In the genomic region with DNA sequence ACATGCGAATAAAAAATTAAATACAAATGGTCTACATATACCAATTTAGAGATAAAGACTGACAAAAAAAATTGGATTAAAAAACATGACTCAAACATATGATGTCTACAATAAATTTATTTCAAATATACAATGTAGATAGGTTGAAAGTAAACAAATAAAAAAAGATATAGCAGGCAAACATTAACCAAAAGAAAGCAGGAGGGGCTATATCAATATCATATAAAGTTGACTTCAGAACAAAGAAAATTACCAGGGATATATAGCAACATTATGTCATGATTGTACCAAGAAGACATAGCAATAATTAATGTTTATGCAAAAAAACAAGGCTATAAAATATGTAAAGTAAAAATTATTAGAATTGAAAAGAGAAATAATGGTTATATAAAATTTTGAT, we compare ENCODE assay signal across 33 cellular contexts. TPM values are rescaled to one million over a fixed set of nuclear protein-coding genes. Genes with fewer than 3 reads are reported as not detected.
"Had no signal": no experiment of that assay in that cellular context is flagged by ENCODE, and none has a peak within 500 bp of the region (broad histone marks: within the 10 kb centered on the region; RNA-seq: fewer than 3 reads in every experiment).

No MANE protein-coding gene starts in this region.

- H3K4me1 ChIP-seq: adrenal gland, body of pancreas, breast epithelium had no signal

- FAIRE-seq: astrocyte had no signal

- ATAC-seq: activated CD8-positive, alpha-beta T cell treated with anti-CD3 and anti-CD28 coated beads for 36 hours; activated naive CD4-positive, alpha-beta T cell treated with anti-CD3 and anti-CD28 coated beads, Interleukin-2, amount 50 U/mL, for 72 hours; activated T-cell treated with anti-CD3 and anti-CD28 coated beads, Interleukin-2, amount 50 U/mL, for 4 hours; activated T-cell treated with anti-CD3 and anti-CD28 coated beads, Interleukin-2, amount 50 U/mL, for 72 hours; activated T-helper 17 cell treated with anti-CD3 and anti-CD28 coated beads, Interleukin-2, amount 50 U/mL, for 72 hours; body of pancreas had no signal

- DNase-seq: activated B cell treated with CpG ODN at 0.5 μM for 24 hours; activated CD4-positive, alpha-beta memory T cell treated with anti-CD3 and anti-CD28 coated beads for 36 hours; activated CD4-positive, alpha-beta T cell treated with anti-CD3 and anti-CD28 coated beads for 4 hours; activated CD4-positive, alpha-beta T cell treated with anti-CD3 and anti-CD28 coated beads, Interleukin-2, amount 10 ng/mL, durations not matched to agents 24 days and 14 days; activated CD4-positive, alpha-beta T cell treated with anti-CD3 and anti-CD28 coated beads, Interleukin-2, amount 50 U/mL, for 1 hour; activated CD4-positive, alpha-beta T cell treated with anti-CD3 and anti-CD28 coated beads, Interleukin-2, amount 50 U/mL, for 4 hours; activated CD4-positive, CD25-positive, alpha-beta regulatory T cell treated with anti-CD3 and anti-CD28 coated beads, Interleukin-2, amount 50 U/mL, for 72 hours; activated CD8-positive, alpha-beta memory T cell treated with anti-CD3 and anti-CD28 coated beads, Interleukin-2, amount 50 U/mL, for 4 hours; activated CD8-positive, alpha-beta T cell treated with anti-CD3 and anti-CD28 coated beads for 36 hours; activated effector memory CD4-positive, alpha-beta T cell treated with anti-CD3 and anti-CD28 coated beads, Interleukin-2, amount 50 U/mL, for 16 hours; activated gamma-delta T cell treated with Interleukin-2 at 50 U/mL for 16 hours; activated naive CD4-positive, alpha-beta T cell; activated naive CD4-positive, alpha-beta T cell treated with anti-CD3 and anti-CD28 coated beads for 36 hours; activated naive CD4-positive, alpha-beta T cell treated with anti-CD3 and anti-CD28 coated beads, Interleukin-2, amount 50 U/mL, for 16 hours; activated naive CD8-positive, alpha-beta T cell treated with anti-CD3 and anti-CD28 coated beads for 36 hours; activated T-cell treated with anti-CD3 and anti-CD28 coated beads for 4 hours; activated T-cell treated with anti-CD3 and anti-CD28 coated beads, Interleukin-2, amount 50 U/mL, for 1 hour; activated T-cell treated with anti-CD3 and anti-CD28 coated beads, Interleukin-2, amount 50 U/mL, for 4 hours; activated T-cell treated with anti-CD3 and anti-CD28 coated beads, Interleukin-2, amount 50 U/mL, for 72 hours; adrenal gland; amniotic stem cell; aorta; body of pancreas; brain microvascular endothelial cell; central memory CD4-positive, alpha-beta T cell; T-helper 1 cell; T-helper 2 cell; T-helper 9 cell had no signal

- H3K27me3 ChIP-seq: adrenal gland, body of pancreas, brain microvascular endothelial cell, breast epithelium had no signal

- H3K27ac ChIP-seq: adrenal gland, body of pancreas, brain microvascular endothelial cell, breast epithelium, VCaP had no signal

- H3K36me3 ChIP-seq: adrenal gland, brain microvascular endothelial cell, breast epithelium had no signal

- H3K9me3 ChIP-seq: adrenal gland, body of pancreas, breast epithelium had no signal

- H3K4me3 ChIP-seq: adrenal gland, body of pancreas, breast epithelium had no signal

RNA-seq across cellular contexts. Expression of a gene that starts 49.9 kb away (rescaled TPM):
- polyA plus RNA-seq: adrenal gland, aorta had no signal
